18 cellular contexts compared by ENCODE assay signal in genomic region chr15:87572381-87572780, GRCh38.
"Had no signal": no experiment of that assay in that cellular context is flagged by ENCODE, and none has a peak within 500 bp of the region (broad histone marks: within the 10 kb centered on the region; RNA-seq: fewer than 3 reads in every experiment).

No MANE protein-coding gene starts in this region.

- H3K4me1 ChIP-seq: colonic mucosa, foreskin keratinocyte, right atrium auricular region had no signal

- H3K27ac ChIP-seq: colonic mucosa, foreskin keratinocyte, hepatocyte, ovary, right atrium auricular region, sigmoid colon had no signal

- H3K36me3 Mint-ChIP-seq: naive thymus-derived CD8-positive, alpha-beta T cell had no signal

- H3K4me3 ChIP-seq: colonic mucosa, hepatocyte, lung, ovary, right atrium auricular region, sigmoid colon had no signal

- H3K9me3 Mint-ChIP-seq: endodermal cell had no signal

- H3K9me3 ChIP-seq: colonic mucosa, ovary, right atrium auricular region, sigmoid colon had no signal

- H3K4me1 Mint-ChIP-seq: endodermal cell had no signal

- H3K27me3 ChIP-seq: colonic mucosa, foreskin keratinocyte, hepatocyte, ovary, right atrium auricular region, sigmoid colon had no signal

- H3K36me3 ChIP-seq: colonic mucosa, ovary, right atrium auricular region, sigmoid colon had no signal

- H3K4me3 Mint-ChIP-seq: endodermal cell; naive thymus-derived CD8-positive, alpha-beta T cell had no signal

- DNase-seq: colonic mucosa; dermis blood vessel endothelial cell; endodermal cell; erythroblast; foreskin keratinocyte; head of caudate nucleus; left colon; left ventricle myocardium superior; naive thymus-derived CD8-positive, alpha-beta T cell; ovary; sigmoid colon; small intestine; stimulated activated CD4-positive, alpha-beta T cell treated with anti-CD3 and anti-CD28 coated beads, Interleukin-12 subunit alpha, Interleukin-12 subunit beta, amount 100 ng/mL, for 4 hours; stimulated activated naive CD4-positive, alpha-beta T cell treated with Interleukin-2 at 50 U/mL for 16 hours; trophoblast cell had no signal

- H3K27ac Mint-ChIP-seq: endodermal cell had no signal

- ATAC-seq: foreskin keratinocyte; left colon; left ventricle myocardium superior; naive thymus-derived CD8-positive, alpha-beta T cell had no signal
